Comparison of ENCODE assay signal across 18 cellular contexts in genomic region chr14:73266317-73266716, GRCh38. TPM values are rescaled to one million over a fixed set of nuclear protein-coding genes. Genes with fewer than 3 reads are reported as not detected.
DNase-seq lines count a peak whose midpoint lies in the region; ATAC-seq and TF ChIP-seq lines count a peak whose summit lies in the region.
"Had no signal": no experiment of that assay in that cellular context is flagged by ENCODE, and none has a peak within 500 bp of the region (broad histone marks: within the 10 kb centered on the region; RNA-seq: fewer than 3 reads in every experiment).

No MANE protein-coding gene starts in this region.

- H3K9me2 ChIP-seq in SK-N-SH: no peaks in the 10 kb centered on the region

- H3K4me2 ChIP-seq in SK-N-SH: no peak overlapping the region

- H3K36me3 ChIP-seq in SK-N-SH (replicated peaks in 1 of 2; ENCODE audit: control insufficient read depth in 1 of 2, insufficient read depth in 2 of 2, low read length in 1 of 2) (no peaks in the 10 kb centered on the region), H7 (replicated peaks; ENCODE audit: control insufficient read depth, insufficient read depth, low read length) (no peaks in the 10 kb centered on the region)

- H3K9me3 ChIP-seq in SK-N-SH: no peaks in the 10 kb centered on the region

- no peak for TF ChIP-seq EP300 in SK-N-SH (IDR thresholded peaks at IDR 0.05; ENCODE audit: borderline replicate concordance in 1 of 2, low read depth in 1 of 2, low read length in 1 of 2)

- POLR2A ChIA-PET in SK-N-SH (lab: Yijun Ruan, JAX): interaction anchor here (0.6 to 0.9 kb wide), 2 partner anchors 10 to 135 kb away, joined by 3 to 7 read pairs; no protein-coding TSS in a partner anchor

- CTCF ChIA-PET in SK-N-SH (lab: Yijun Ruan, JAX): interaction anchor here (0.8 to 4.2 kb wide), 2 partner anchors 29 to 206 kb away, joined by 3 to 21 read pairs; no protein-coding TSS in a partner anchor

- no peak overlapping the region for H2AFZ ChIP-seq in SK-N-SH (ENCODE audit: low read depth)

- H3K27ac ChIP-seq in SK-N-SH (ENCODE audit: low read depth in 2 of 2, low read length in 1 of 2): no peak overlapping the region
- H3K27ac ChIP-seq in coronary artery: no peak overlapping the region

- H4K20me1 ChIP-seq in SK-N-SH (ENCODE audit: insufficient read depth): no peaks in the 10 kb centered on the region

- H3K9ac ChIP-seq in SK-N-SH: no peak overlapping the region

- TF ChIP-seq RAD21 in SK-N-SH (IDR thresholded peaks at IDR 0.05; ENCODE audit: low read length): no peak

- TF ChIP-seq CTCF in SK-N-SH (IDR thresholded peaks at IDR 0.05) (no peak), coronary artery (IDR thresholded peaks at IDR 0.05) (no peak)

- H3K4me3 ChIP-seq in SK-N-SH (ENCODE audit: low read depth in 2 of 2, low read length in 1 of 2) (no peak overlapping the region), H7 (ENCODE audit: insufficient read depth, low read depth, low read length) (no peak overlapping the region), coronary artery (no peak overlapping the region)

- no peaks in the 10 kb centered on the region for H3K4me1 ChIP-seq in SK-N-SH (ENCODE audit: control insufficient read depth in 1 of 2, insufficient read depth in 2 of 2, low read depth in 1 of 2, low read length in 1 of 2)

- DNase-seq in SK-N-SH: peak; percentile 32
- peak; percentile 26 for DNase-seq in H7
- DNase-seq in HuH-7 (ENCODE audit: low spot score): peak; percentile 3
- peak; percentile 66 for DNase-seq in coronary artery (ENCODE audit: low spot score)
- no peak for DNase-seq in activated effector memory CD4-positive, alpha-beta T cell treated with Interleukin-2 at 50 U/mL for 16 hours
- DNase-seq in putamen (ENCODE audit: low spot score): no peak
- DNase-seq: C1 segment of cervical spinal cord; Calu3; CD4-positive, alpha-beta memory T cell; COR-L47; DMS53; DMS79 treated with DMSO at 0.1 percent for 48 hours; GF-D8; GOT3; HCEC 1CT had no signal

- ATAC-seq in SK-N-SH treated with all-trans-retinoic acid at 6 μM for 48 hours (no peak), GM18502 (IDR thresholded peaks at IDR 0.05; ENCODE audit: poor library complexity, unreplicated experiment) (no peak)

- H3K27me3 ChIP-seq in SK-N-SH (ENCODE audit: insufficient read depth): no peaks in the 10 kb centered on the region
- no peaks in the 10 kb centered on the region; the same call in 1 of the 2 replicates for H3K27me3 ChIP-seq in H7 (ENCODE audit: control insufficient read depth, insufficient read depth, low read length)

- 92% methylated on average over 7 of the region's 7 CpGs for WGBS in SK-N-SH (ENCODE audit: low lambda C conversion rate)

- H3F3A ChIP-seq in SK-N-SH (replicated peaks; ENCODE audit: insufficient read depth): no peaks in the 10 kb centered on the region

- no peaks in the 10 kb centered on the region for H3K79me2 ChIP-seq in SK-N-SH (ENCODE audit: insufficient read depth)

TF ChIP-seq in SK-N-SH, 30 proteins besides CTCF, POLR2A, EP300 and RAD21 (continues in another document):
- TF ChIP-seq YY1 (IDR thresholded peaks at IDR 0.05; ENCODE audit: low read depth): no peak
- TF ChIP-seq POLR2AphosphoS5 (IDR thresholded peaks at IDR 0.05; ENCODE audit: low read depth, low read length): no peak
- no peak for TF ChIP-seq USF1 (IDR thresholded peaks at IDR 0.05; ENCODE audit: borderline replicate concordance, low read depth)
- TF ChIP-seq FOSL2 (IDR thresholded peaks at IDR 0.05; ENCODE audit: borderline replicate concordance, low read depth): no peak
- TF ChIP-seq TAF1 (IDR thresholded peaks at IDR 0.05; ENCODE audit: borderline replicate concordance, low read depth, low read length): no peak
- TF ChIP-seq PBX3 (IDR thresholded peaks at IDR 0.05): no peak
- TF ChIP-seq TEAD4 (IDR thresholded peaks at IDR 0.05; ENCODE audit: borderline replicate concordance, insufficient read depth): no peak
- TF ChIP-seq FOXM1 (IDR thresholded peaks at IDR 0.05; ENCODE audit: low read depth): no peak
- no peak for TF ChIP-seq JUND (IDR thresholded peaks at IDR 0.05)

TF ChIP-seq in SK-N-SH treated with all-trans-retinoic acid at 6 μM for 48 hours, 23 proteins besides CTCF, POLR2A, EP300 and RAD21:
- TF ChIP-seq ZNF565 (CRISPR knock-in tag; conservative IDR thresholded peaks at IDR 0.05; ENCODE audit: low read depth) (no peak), RARB (CRISPR knock-in tag; IDR thresholded peaks at IDR 0.05) (no peak), CSDC2 (CRISPR knock-in tag; IDR thresholded peaks at IDR 0.05) (no peak), PPARA (CRISPR knock-in tag; IDR thresholded peaks at IDR 0.05; ENCODE audit: borderline replicate concordance) (no peak), ISL1 (CRISPR knock-in tag; IDR thresholded peaks at IDR 0.05) (no peak), OSR1 (CRISPR knock-in tag; IDR thresholded peaks at IDR 0.05) (no peak), PATZ1 (CRISPR knock-in tag; IDR thresholded peaks at IDR 0.05; ENCODE audit: borderline replicate concordance) (no peak), ESRRG (CRISPR knock-in tag; IDR thresholded peaks at IDR 0.05) (no peak), ZNF70 (CRISPR knock-in tag; IDR thresholded peaks at IDR 0.05) (no peak), ARNTL (CRISPR knock-in tag; IDR thresholded peaks at IDR 0.05; ENCODE audit: borderline replicate concordance, low read depth) (no peak)
- TF ChIP-seq, protein P1, sequence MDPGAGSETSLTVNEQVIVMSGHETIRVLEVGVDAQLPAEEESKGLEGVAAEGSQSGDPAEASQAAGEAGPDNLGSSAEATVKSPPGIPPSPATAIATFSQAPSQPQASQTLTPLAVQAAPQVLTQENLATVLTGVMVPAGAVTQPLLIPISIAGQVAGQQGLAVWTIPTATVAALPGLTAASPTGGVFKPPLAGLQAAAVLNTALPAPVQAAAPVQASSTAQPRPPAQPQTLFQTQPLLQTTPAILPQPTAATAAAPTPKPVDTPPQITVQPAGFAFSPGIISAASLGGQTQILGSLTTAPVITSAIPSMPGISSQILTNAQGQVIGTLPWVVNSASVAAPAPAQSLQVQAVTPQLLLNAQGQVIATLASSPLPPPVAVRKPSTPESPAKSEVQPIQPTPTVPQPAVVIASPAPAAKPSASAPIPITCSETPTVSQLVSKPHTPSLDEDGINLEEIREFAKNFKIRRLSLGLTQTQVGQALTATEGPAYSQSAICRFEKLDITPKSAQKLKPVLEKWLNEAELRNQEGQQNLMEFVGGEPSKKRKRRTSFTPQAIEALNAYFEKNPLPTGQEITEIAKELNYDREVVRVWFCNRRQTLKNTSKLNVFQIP (CRISPR knock-in tag; IDR thresholded peaks at IDR 0.05; ENCODE audit: borderline replicate concordance, low read depth): no peak
- TF ChIP-seq, protein P2, sequence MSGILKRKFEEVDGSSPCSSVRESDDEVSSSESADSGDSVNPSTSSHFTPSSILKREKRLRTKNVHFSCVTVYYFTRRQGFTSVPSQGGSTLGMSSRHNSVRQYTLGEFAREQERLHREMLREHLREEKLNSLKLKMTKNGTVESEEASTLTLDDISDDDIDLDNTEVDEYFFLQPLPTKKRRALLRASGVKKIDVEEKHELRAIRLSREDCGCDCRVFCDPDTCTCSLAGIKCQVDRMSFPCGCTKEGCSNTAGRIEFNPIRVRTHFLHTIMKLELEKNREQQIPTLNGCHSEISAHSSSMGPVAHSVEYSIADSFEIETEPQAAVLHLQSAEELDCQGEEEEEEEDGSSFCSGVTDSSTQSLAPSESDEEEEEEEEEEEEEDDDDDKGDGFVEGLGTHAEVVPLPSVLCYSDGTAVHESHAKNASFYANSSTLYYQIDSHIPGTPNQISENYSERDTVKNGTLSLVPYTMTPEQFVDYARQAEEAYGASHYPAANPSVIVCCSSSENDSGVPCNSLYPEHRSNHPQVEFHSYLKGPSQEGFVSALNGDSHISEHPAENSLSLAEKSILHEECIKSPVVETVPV (CRISPR knock-in tag; IDR thresholded peaks at IDR 0.05): no peak
- TF ChIP-seq, protein P3, sequence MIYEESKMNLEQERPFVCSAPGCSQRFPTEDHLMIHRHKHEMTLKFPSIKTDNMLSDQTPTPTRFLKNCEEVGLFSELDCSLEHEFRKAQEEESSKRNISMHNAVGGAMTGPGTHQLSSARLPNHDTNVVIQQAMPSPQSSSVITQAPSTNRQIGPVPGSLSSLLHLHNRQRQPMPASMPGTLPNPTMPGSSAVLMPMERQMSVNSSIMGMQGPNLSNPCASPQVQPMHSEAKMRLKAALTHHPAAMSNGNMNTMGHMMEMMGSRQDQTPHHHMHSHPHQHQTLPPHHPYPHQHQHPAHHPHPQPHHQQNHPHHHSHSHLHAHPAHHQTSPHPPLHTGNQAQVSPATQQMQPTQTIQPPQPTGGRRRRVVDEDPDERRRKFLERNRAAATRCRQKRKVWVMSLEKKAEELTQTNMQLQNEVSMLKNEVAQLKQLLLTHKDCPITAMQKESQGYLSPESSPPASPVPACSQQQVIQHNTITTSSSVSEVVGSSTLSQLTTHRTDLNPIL (CRISPR knock-in tag; IDR thresholded peaks at IDR 0.05; ENCODE audit: low read depth): no peak

RNA-seq across cellular contexts. Expression of gene PAPLN, which starts 29.0 kb away (rescaled TPM):
- polyA plus RNA-seq in SK-N-SH (2012; rRNA removed): 0.13 and 0.15 TPM in 2 replicates
- 0.05 and 0.14 TPM in 2 replicates for polyA plus RNA-seq in SK-N-SH (2012; cell fraction: cytosol; rRNA removed)
- 0.55 and 0.71 TPM in 2 replicates for polyA plus RNA-seq in SK-N-SH (2012; cell fraction: nucleus; rRNA removed)
- 1.0 and 2.2 TPM in 2 replicates for total RNA-seq in H7 (2014; rRNA removed; shearing (Covaris generic))
- total RNA-seq: G401 had no signal

Comparison
In these comparisons a context has a peak if more than half of its experiments do, and no peak if none do; other contexts are left out.
1. DNase-seq: peak in SK-N-SH (single experiment), H7 (single experiment), HuH-7 (single experiment) and coronary artery (single experiment); none in activated effector memory CD4-positive, alpha-beta T cell treated with Interleukin-2 at 50 U/mL for 16 hours (single experiment) and putamen (single experiment).